Comparison of ENCODE assay signal across 8 cellular contexts in genomic region chr17:40121191-40121885, GRCh38. TPM values are rescaled to one million over a fixed set of nuclear protein-coding genes. Genes with fewer than 3 reads are reported as not detected.
A peak's percentile ranks its signal among the peaks of the same experiment; 100 is the strongest.
DNase-seq lines count a peak whose midpoint lies in the region; ATAC-seq, FAIRE-seq and TF ChIP-seq lines count a peak whose summit lies in the region.

No MANE protein-coding gene starts in this region.

- peaks cover 15% of the 10 kb centered on the region for H3K79me2 ChIP-seq in parathyroid adenoma

- peak; percentile 37 for ATAC-seq in activated naive CD8-positive, alpha-beta T cell treated with anti-CD3 and anti-CD28 coated beads, Interleukin-2, amount 10 ng/mL, durations not matched to agents 7 days and 5 days (ENCODE audit: low read depth)
- ATAC-seq in heart left ventricle (peak in 3 of 4 donors; percentile 23 to 50 (median 46)), GM18519 (IDR thresholded peaks at IDR 0.05; ENCODE audit: low FRiP score, unreplicated experiment) (no peak), GM21367 (IDR thresholded peaks at IDR 0.05; ENCODE audit: unreplicated experiment) (no peak)

- H3K4me1 ChIP-seq in heart left ventricle (peaks cover 0 to 38% (median 21%) of the 10 kb centered on the region in 12 donors), parathyroid adenoma (peaks cover 15% of the 10 kb centered on the region)

- H3K4me1 Mint-ChIP-seq in activated naive CD8-positive, alpha-beta T cell treated with anti-CD3 and anti-CD28 coated beads, Interleukin-2, amount 10 ng/mL, durations not matched to agents 7 days and 5 days, result peaks cover 33% of the 10 kb centered on the region

- TF ChIP-seq CTCF in heart left ventricle (IDR thresholded peaks at IDR 0.05) (no peak), parathyroid adenoma (IDR thresholded peaks at IDR 0.05) (no peak)

- 0 to 1% (median 1%) methylated on average over 40 to 51 of the region's 51 CpGs for WGBS in heart left ventricle, 4 donors

- H3K4me3 ChIP-seq in heart left ventricle, result peak overlapping the region; percentile 67 to 100 (median 98)
- peak overlapping the region; percentile 77 for H3K4me3 ChIP-seq in parathyroid adenoma (ENCODE audit: low read depth, low read length)

- peaks cover 17% of the 10 kb centered on the region for H3K36me3 Mint-ChIP-seq in activated naive CD8-positive, alpha-beta T cell treated with anti-CD3 and anti-CD28 coated beads, Interleukin-2, amount 10 ng/mL, durations not matched to agents 7 days and 5 days

- TF ChIP-seq POLR2A in heart left ventricle (IDR thresholded peaks at IDR 0.05), result no peak

- peak overlapping the region; percentile 88 for H3K9ac ChIP-seq in parathyroid adenoma

- H3K4me2 ChIP-seq in parathyroid adenoma (ENCODE audit: low read length), result peak overlapping the region; percentile 93

- H3K27ac ChIP-seq in heart left ventricle, result peak overlapping the region; percentile 88 to 100 (median 98)
- H3K27ac ChIP-seq in parathyroid adenoma, result peak overlapping the region; percentile 92

- H3K36me3 ChIP-seq in heart left ventricle (peaks cover 0 to 13% (median 5%) of the 10 kb centered on the region in 9 donors), parathyroid adenoma (ENCODE audit: control insufficient read depth, insufficient read depth, low read length) (no peaks in the 10 kb centered on the region)

- peak overlapping the region; percentile 81 for H3K4me3 Mint-ChIP-seq in activated naive CD8-positive, alpha-beta T cell treated with anti-CD3 and anti-CD28 coated beads, Interleukin-2, amount 10 ng/mL, durations not matched to agents 7 days and 5 days

- no peaks in the 10 kb centered on the region for H3K27me3 Mint-ChIP-seq in activated naive CD8-positive, alpha-beta T cell treated with anti-CD3 and anti-CD28 coated beads, Interleukin-2, amount 10 ng/mL, durations not matched to agents 7 days and 5 days

- DNase-seq in AG20443 (ENCODE audit: low spot score), result peak; percentile 56
- DNase-seq in GM18507 (ENCODE audit: extremely low spot score, insufficient read length, low read depth), result no peak
- DNase-seq in NCI-H2227 (lab: John Stamatoyannopoulos, UW; ENCODE audit: unreplicated experiment), result peak; percentile 76
- peak; percentile 56 for DNase-seq in activated naive CD8-positive, alpha-beta T cell treated with anti-CD3 and anti-CD28 coated beads, Interleukin-2, amount 10 ng/mL, durations not matched to agents 7 days and 5 days
- DNase-seq in heart left ventricle, result peak in 4 of 5 donors; percentile 54 to 80 (median 56)

- H3K27me3 ChIP-seq in heart left ventricle (no peaks in the 10 kb centered on the region), parathyroid adenoma (ENCODE audit: control insufficient read depth, insufficient read depth, low read length) (no peaks in the 10 kb centered on the region)

- peak; percentile 18 for FAIRE-seq in GM18507 (lab: Jason Lieb, UNC)

- no peaks in the 10 kb centered on the region for H3K9me3 Mint-ChIP-seq in activated naive CD8-positive, alpha-beta T cell treated with anti-CD3 and anti-CD28 coated beads, Interleukin-2, amount 10 ng/mL, durations not matched to agents 7 days and 5 days

- intact Hi-C loops in heart left ventricle (cut with DNase I), result loop anchor here in 1 of 10 donors (5.0 kb wide), 1 partner anchor 46 kb away; no protein-coding TSS in a partner anchor

- H3K9me3 ChIP-seq in heart left ventricle (no peaks in the 10 kb centered on the region), parathyroid adenoma (ENCODE audit: control insufficient read depth, low read length) (no peaks in the 10 kb centered on the region)

- POLR2A ChIA-PET in activated naive CD8-positive, alpha-beta T cell treated with anti-CD3 and anti-CD28 coated beads, Interleukin-2, amount 10 ng/mL, durations not matched to agents 7 days and 5 days (lab: Charles Lee), result interaction anchor here (0.7 to 5.6 kb wide), 8 partner anchors 8 to 141 kb away, joined by 3 to 48 read pairs (median 10); partner anchors contain the start of genes CASC3, NR1D1, PSMD3 and WIPF2

- peak overlapping the region; percentile 92 for H2AFZ ChIP-seq in parathyroid adenoma

- H3K27ac Mint-ChIP-seq in activated naive CD8-positive, alpha-beta T cell treated with anti-CD3 and anti-CD28 coated beads, Interleukin-2, amount 10 ng/mL, durations not matched to agents 7 days and 5 days, result peak overlapping the region; percentile 75

RNA-seq across cellular contexts. Expression of gene MSL1, which starts 0.4 kb away (rescaled TPM):
- 100 to 1,000 TPM; 107 to 110 TPM for total RNA-seq in activated naive CD8-positive, alpha-beta T cell treated with anti-CD3 and anti-CD28 coated beads, Interleukin-2, amount 10 ng/mL, durations not matched to agents 7 days and 5 days
- 10 to 100 TPM; 32.0 to 54.1 (median 45.1) TPM for total RNA-seq in heart left ventricle
- 10 to 100 TPM; 32.2 to 54.7 TPM for polyA plus RNA-seq in heart left ventricle

RNA-seq across cellular contexts. Expression of gene CASC3, which starts 19.0 kb away (rescaled TPM):
- 100 to 1,000 TPM; 100 to 101 TPM for total RNA-seq in activated naive CD8-positive, alpha-beta T cell treated with anti-CD3 and anti-CD28 coated beads, Interleukin-2, amount 10 ng/mL, durations not matched to agents 7 days and 5 days
- 10 to 100 TPM; 26.5 to 54.3 (median 42.2) TPM for total RNA-seq in heart left ventricle
- polyA plus RNA-seq in heart left ventricle, result 10 to 100 TPM; 27.9 to 33.4 TPM

RNA-seq across cellular contexts. Expression of gene NR1D1, which starts 20.9 kb away (rescaled TPM):
- 1 to 10 TPM; 5.0 to 5.8 TPM for total RNA-seq in activated naive CD8-positive, alpha-beta T cell treated with anti-CD3 and anti-CD28 coated beads, Interleukin-2, amount 10 ng/mL, durations not matched to agents 7 days and 5 days
- 10 to 100 TPM in 6 of 9 donors, 1 to 10 TPM in 3; 5.8 to 36.1 (median 21.8) TPM for total RNA-seq in heart left ventricle
- polyA plus RNA-seq in heart left ventricle, result 10 to 100 TPM in 1 of 2 donors, 1 to 10 TPM in 1; 6.1 to 20.2 TPM

RNA-seq across cellular contexts. Expression of gene RAPGEFL1, which starts 55.9 kb away (rescaled TPM):
- 1 to 10 TPM; 4.9 to 5.4 TPM for total RNA-seq in activated naive CD8-positive, alpha-beta T cell treated with anti-CD3 and anti-CD28 coated beads, Interleukin-2, amount 10 ng/mL, durations not matched to agents 7 days and 5 days
- 1 to 10 TPM; 2.2 to 4.8 (median 2.9) TPM for total RNA-seq in heart left ventricle
- 1 to 10 TPM; 3.3 to 6.6 TPM for polyA plus RNA-seq in heart left ventricle

RNA-seq across cellular contexts. Expression of gene THRA, which starts 58.6 kb away (rescaled TPM):
- 10 to 100 TPM; 19.9 to 20.3 TPM for total RNA-seq in activated naive CD8-positive, alpha-beta T cell treated with anti-CD3 and anti-CD28 coated beads, Interleukin-2, amount 10 ng/mL, durations not matched to agents 7 days and 5 days
- 100 to 1,000 TPM in 1 of 9 donors, 10 to 100 TPM in 8; 63.2 to 105 (median 73.2) TPM for total RNA-seq in heart left ventricle
- polyA plus RNA-seq in heart left ventricle, result 10 to 100 TPM; 50.6 to 56.2 TPM

Comparison
In these comparisons a context has a peak if more than half of its experiments do, and no peak if none do; other contexts are left out.
1. ATAC-seq: peak in activated naive CD8-positive, alpha-beta T cell treated with anti-CD3 and anti-CD28 coated beads, Interleukin-2, amount 10 ng/mL, durations not matched to agents 7 days and 5 days (single experiment) and heart left ventricle (3 of 4); none in GM18519 (single experiment) and GM21367 (single experiment).